In genomic region chr6:53188840-53189232, GRCh38 we compare ENCODE assay signal across 2 cellular contexts.
TF ChIP-seq lines count a peak whose summit lies in the region.

No MANE protein-coding gene starts in this region.

TF ChIP-seq in A549, 52 proteins besides CTCF, POLR2A, EP300 and RAD21:
- TF ChIP-seq USF2 (IDR thresholded peaks at IDR 0.05) (no peak), MAFK (IDR thresholded peaks at IDR 0.05; ENCODE audit: partially characterized antibody) (peak; percentile 82)

TF ChIP-seq in HepG2, 621 proteins besides CTCF, POLR2A, EP300 and RAD21:
- no peak for TF ChIP-seq ZNF747 (CRISPR knock-in tag; IDR thresholded peaks at IDR 0.05; ENCODE audit: borderline replicate concordance)
- no peak for TF ChIP-seq ZNF142 (CRISPR knock-in tag; IDR thresholded peaks at IDR 0.05)
- TF ChIP-seq CENPT (CRISPR knock-in tag; IDR thresholded peaks at IDR 0.05; ENCODE audit: low read depth): no peak
- TF ChIP-seq ZMAT3 (CRISPR knock-in tag; conservative IDR thresholded peaks at IDR 0.05): no peak
- TF ChIP-seq ZNF546 (CRISPR knock-in tag; conservative IDR thresholded peaks at IDR 0.05): no peak
- TF ChIP-seq ZNF782 (CRISPR knock-in tag; IDR thresholded peaks at IDR 0.05; ENCODE audit: borderline replicate concordance): no peak
- no peak for TF ChIP-seq ZSCAN22 (CRISPR knock-in tag; IDR thresholded peaks at IDR 0.05)
- TF ChIP-seq ERF (CRISPR knock-in tag; IDR thresholded peaks at IDR 0.05): no peak
- peak; percentile 88 for TF ChIP-seq MAFF (IDR thresholded peaks at IDR 0.05; ENCODE audit: low read depth, low read length)
- no peak for TF ChIP-seq POLR2AphosphoS5 (IDR thresholded peaks at IDR 0.05; ENCODE audit: low read depth, low read length)
- no peak for TF ChIP-seq HNF4G (IDR thresholded peaks at IDR 0.05; ENCODE audit: borderline replicate concordance, low read depth, low read length)
- no peak for TF ChIP-seq HNF4G (CRISPR knock-in tag; IDR thresholded peaks at IDR 0.05; ENCODE audit: borderline replicate concordance, low read depth)
- TF ChIP-seq ZNF17 (CRISPR knock-in tag; IDR thresholded peaks at IDR 0.05): no peak
- TF ChIP-seq ZNF564 (CRISPR knock-in tag; IDR thresholded peaks at IDR 0.05): no peak
- TF ChIP-seq BORCS8-MEF2B (CRISPR knock-in tag; IDR thresholded peaks at IDR 0.05): no peak
- no peak for TF ChIP-seq SP5 (CRISPR knock-in tag; IDR thresholded peaks at IDR 0.05; ENCODE audit: borderline replicate concordance, low read depth)
- no peak for TF ChIP-seq ZNF576 (CRISPR knock-in tag; IDR thresholded peaks at IDR 0.05)
- peak; percentile 89 to 94 for TF ChIP-seq MAFK (conservative IDR thresholded peaks at IDR 0.05 in 1 of 2, IDR thresholded peaks at IDR 0.05 in 1 of 2; ENCODE audit: low read length in 2 of 2)
